Comparison of ENCODE assay signal across 1 cellular context in genomic region chr11:71129624-71130023, GRCh38.
TF ChIP-seq lines count a peak whose summit lies in the region.

No MANE protein-coding gene starts in this region.

TF ChIP-seq in GM23338, 12 proteins besides CTCF, POLR2A, EP300 and RAD21 (continued from another document):
- no peak for TF ChIP-seq STAT1 (IDR thresholded peaks at IDR 0.05; ENCODE audit: unreplicated experiment)
- no peak for TF ChIP-seq ZNF114 (CRISPR knock-in tag; IDR thresholded peaks at IDR 0.05)
- TF ChIP-seq EZH2 (IDR thresholded peaks at IDR 0.05; ENCODE audit: low read depth, unreplicated experiment): no peak
TF ChIP-seq in GM23338: peak in this region for 0.
